Comparison of ENCODE assay signal across 20 cellular contexts in genomic region chr9:113934826-113935676, GRCh38. TPM values are rescaled to one million over a fixed set of nuclear protein-coding genes. Genes with fewer than 3 reads are reported as not detected.
DNase-seq lines count a peak whose midpoint lies in the region; ATAC-seq, FAIRE-seq and TF ChIP-seq lines count a peak whose summit lies in the region.
"Had no signal": no experiment of that assay in that cellular context is flagged by ENCODE, and none has a peak within 500 bp of the region (broad histone marks: within the 10 kb centered on the region; RNA-seq: fewer than 3 reads in every experiment).

No MANE protein-coding gene starts in this region.

- no peak for TF ChIP-seq EP300 in A549 (IDR thresholded peaks at IDR 0.05)

- no peak overlapping the region for H3K18ac ChIP-seq in mesenchymal stem cell (ENCODE audit: low read depth in 1 of 2, low read length in 2 of 2)

- no peak overlapping the region for H3K23ac ChIP-seq in mesenchymal stem cell (ENCODE audit: low read length in 2 of 2)

- no peaks in the 10 kb centered on the region for H3K4me1 ChIP-seq in A549
- peaks cover 10% of the 10 kb centered on the region for H3K4me1 ChIP-seq in mesenchymal stem cell (ENCODE audit: control insufficient read depth, insufficient read depth, low read depth, low read length)

- peaks cover 0 to 10% of the 10 kb centered on the region in 2 experiments for H3K36me3 ChIP-seq in mesenchymal stem cell (ENCODE audit: control insufficient read depth in 1 of 2, insufficient read depth in 2 of 2, low read depth in 1 of 2, low read length in 2 of 2)

- no peak overlapping the region for H3K14ac ChIP-seq in mesenchymal stem cell (ENCODE audit: low read length in 2 of 2)

- DNase-seq in A549 (ENCODE audit: low read depth in 1 of 2, low spot score in 1 of 2) (no peak), NCI-H82 treated with DMSO at 0.1 percent for 48 hours (lab: John Stamatoyannopoulos, UW; ENCODE audit: unreplicated experiment) (peak; percentile 41), coronary artery (ENCODE audit: low spot score) (peak; percentile 69), mesenchymal stem cell (no peak), SW 1271 (lab: John Stamatoyannopoulos, UW) (no peak)
- DNase-seq: CD4-positive, alpha-beta T cell; DMS79 treated with DMSO at 0.1 percent for 48 hours; GM23248; HFFc6; Karpas-422; MM.1S; NCI-H1105; NCI-H187; NCI-H69; PC-9 had no signal

- TF ChIP-seq POLR2A in A549 (IDR thresholded peaks at IDR 0.05; ENCODE audit: low read length): no peak

- no peak overlapping the region for H2BK5ac ChIP-seq in mesenchymal stem cell (ENCODE audit: low read depth, low read length, poor library complexity, severe bottlenecking)

- POLR2A ChIA-PET in A549 (lab: Yijun Ruan, JAX): no interaction called here

- no peak overlapping the region for H3K9ac ChIP-seq in mesenchymal stem cell (ENCODE audit: low read length)
- H3K9ac ChIP-seq: GM23248 had no signal

- H3K27ac ChIP-seq in A549 (no peak overlapping the region), coronary artery (no peak overlapping the region), mesenchymal stem cell (ENCODE audit: low read length, poor library complexity, severe bottlenecking) (no peak overlapping the region)
- H3K27ac ChIP-seq: GM23248, PC-9 had no signal

- FAIRE-seq in A549 (lab: Jason Lieb, UNC): no peak
- FAIRE-seq: G401.6, GM12891 had no signal

- 90% methylated on average over 11 of the region's 13 CpGs for WGBS in A549 (ENCODE audit: missing lambda C conversion rate)
- WGBS in mesenchymal stem cell: 98% methylated on average over 13 of the region's 13 CpGs

- peak overlapping the region; percentile 55 for H4K91ac ChIP-seq in mesenchymal stem cell (ENCODE audit: low read length)

- peaks cover 36% of the 10 kb centered on the region for H3K79me1 ChIP-seq in mesenchymal stem cell (replicated peaks; ENCODE audit: low read length, poor library complexity, severe bottlenecking)

- no peak overlapping the region for H2AK5ac ChIP-seq in mesenchymal stem cell (ENCODE audit: low read length, severe bottlenecking)

- no peak overlapping the region for H3K4me2 ChIP-seq in A549
- no peak overlapping the region for H3K4me2 ChIP-seq in mesenchymal stem cell (ENCODE audit: low read length, poor library complexity, severe bottlenecking)
- H3K4me2 ChIP-seq: PC-9 had no signal

- H4K8ac ChIP-seq in mesenchymal stem cell (ENCODE audit: low read length): no peak overlapping the region

- H2BK15ac ChIP-seq in mesenchymal stem cell (ENCODE audit: low read depth, poor library complexity, severe bottlenecking): no peak overlapping the region

- H2BK12ac ChIP-seq in mesenchymal stem cell (ENCODE audit: low read length in 2 of 2): no peak overlapping the region

- no peaks in the 10 kb centered on the region for H3K27me3 ChIP-seq in mesenchymal stem cell (ENCODE audit: control insufficient read depth in 1 of 2, insufficient read depth in 1 of 2, low read length in 2 of 2)

- H2AFZ ChIP-seq in mesenchymal stem cell (ENCODE audit: low read depth, low read length): no peak overlapping the region
- H2AFZ ChIP-seq: GM23248, PC-9 had no signal

- H3K4me3 ChIP-seq in A549 (no peak overlapping the region), coronary artery (no peak overlapping the region), mesenchymal stem cell (ENCODE audit: insufficient read depth in 1 of 2, low read depth in 1 of 2, low read length in 2 of 2) (no peak overlapping the region)
- H3K4me3 ChIP-seq: GM23248, PC-9 had no signal

- no peak overlapping the region for H2BK120ac ChIP-seq in mesenchymal stem cell (ENCODE audit: low read depth, low read length)

- H3K9me3 ChIP-seq in A549 (no peaks in the 10 kb centered on the region), mesenchymal stem cell (ENCODE audit: control insufficient read depth, low read length) (no peaks in the 10 kb centered on the region)

- TF ChIP-seq CTCF in A549 (IDR thresholded peaks at IDR 0.05) (no peak), coronary artery (IDR thresholded peaks at IDR 0.05) (no peak)

- CTCF ChIA-PET in A549 (lab: Yijun Ruan, JAX): interaction anchor here (1.7 kb wide), 1 partner anchor 19 kb away, joined by 4 read pairs; no protein-coding TSS in a partner anchor

- TF ChIP-seq RAD21 in A549 (conservative IDR thresholded peaks at IDR 0.05 in 1 of 2, IDR thresholded peaks at IDR 0.05 in 1 of 2): no peak

- H3K4ac ChIP-seq in mesenchymal stem cell (ENCODE audit: low read depth in 1 of 2, low read length in 2 of 2): no peak overlapping the region

- ATAC-seq in A549 (peak; percentile 56 to 77; a peak in 5 of 6 replicates), HG03378 (IDR thresholded peaks at IDR 0.05; ENCODE audit: unreplicated experiment) (no peak), HG03565 (IDR thresholded peaks at IDR 0.05; ENCODE audit: unreplicated experiment) (no peak), GM18907 (IDR thresholded peaks at IDR 0.05; ENCODE audit: unreplicated experiment) (no peak)

TF ChIP-seq in A549, 52 proteins besides CTCF, POLR2A, EP300 and RAD21:
- TF ChIP-seq NPAS2 (CRISPR knock-in tag; IDR thresholded peaks at IDR 0.05; ENCODE audit: borderline replicate concordance): no peak
- TF ChIP-seq FOSL2 (IDR thresholded peaks at IDR 0.05): no peak
- TF ChIP-seq FOSL2 (CRISPR knock-in tag; IDR thresholded peaks at IDR 0.05): no peak
- no peak for TF ChIP-seq CEBPB (IDR thresholded peaks at IDR 0.05)
- no peak for TF ChIP-seq ZC3H11A (IDR thresholded peaks at IDR 0.05)
- no peak for TF ChIP-seq TP53 (CRISPR knock-in tag; IDR thresholded peaks at IDR 0.05)
- TF ChIP-seq ZNF302 (CRISPR knock-in tag; IDR thresholded peaks at IDR 0.05): no peak
- no peak for TF ChIP-seq ZSCAN20 (CRISPR knock-in tag; IDR thresholded peaks at IDR 0.05)
- no peak for TF ChIP-seq RARB (CRISPR knock-in tag; IDR thresholded peaks at IDR 0.05)
- TF ChIP-seq FOSB (CRISPR knock-in tag; IDR thresholded peaks at IDR 0.05): no peak
- no peak for TF ChIP-seq ATOH8 (CRISPR knock-in tag; IDR thresholded peaks at IDR 0.05; ENCODE audit: low read depth)
- no peak for TF ChIP-seq JUN (IDR thresholded peaks at IDR 0.05)
- TF ChIP-seq HOXA7 (CRISPR knock-in tag; IDR thresholded peaks at IDR 0.05): no peak

RNA-seq across cellular contexts. Expression of gene ZNF618, which starts 58.9 kb away (rescaled TPM):
- 9.0 and 13.1 TPM in 2 replicates for polyA plus RNA-seq in A549 (2011; rRNA removed)
- polyA plus RNA-seq in A549 (2012; cell fraction: cytosol; rRNA removed): 7.3 and 9.6 TPM in 2 replicates
- polyA plus RNA-seq in A549 (2012; cell fraction: nucleus; rRNA removed): 19.2 and 22.9 TPM in 2 replicates
- polyA plus RNA-seq in A549 (2017; fragmentation: RNase III; extraction: RNeasy Plus Mini Kit Qiagen cat#74134 plus additional on column Dnase treatment): 9.2 to 10.3 TPM (median 10.0 TPM) in 3 replicates
- 16.9 and 21.4 TPM in 2 replicates for polyA minus RNA-seq in A549 (2011; rRNA and poly(A)+ RNA removed)
- polyA plus RNA-seq in mesenchymal stem cell (2013, experiment 1 of 2): 19.0 TPM
- 18.9 TPM for polyA plus RNA-seq in mesenchymal stem cell (2013, experiment 2 of 2)

Comparison
In these comparisons a context has a peak if more than half of its experiments do, and no peak if none do; other contexts are left out.
1. ATAC-seq: peak in A549 (2 of 2); none in HG03378 (single experiment), HG03565 (single experiment) and GM18907 (single experiment).
2. DNase-seq: peak in NCI-H82 treated with DMSO at 0.1 percent for 48 hours (single experiment) and coronary artery (single experiment); none in A549 (0 of 2), mesenchymal stem cell (single experiment) and SW 1271 (0 of 2).